In genomic region chrX:57906790-57907189, GRCh38 we compare ENCODE assay signal across 10 cellular contexts. TPM values are rescaled to one million over a fixed set of nuclear protein-coding genes. Genes with fewer than 3 reads are reported as not detected.
A peak's percentile ranks its signal among the peaks of the same experiment; 100 is the strongest.
DNase-seq lines count a peak whose midpoint lies in the region; ATAC-seq and TF ChIP-seq lines count a peak whose summit lies in the region.
"Had no signal": no experiment of that assay in that cellular context is flagged by ENCODE, and none has a peak within 500 bp of the region (broad histone marks: within the 10 kb centered on the region; RNA-seq: fewer than 3 reads in every experiment).

No MANE protein-coding gene starts in this region.

- no peaks in the 10 kb centered on the region for H3K9me3 ChIP-seq in right atrium auricular region

- intact Hi-C loops in cardiac septum (cut with DNase I), result no loop called here

- no peaks in the 10 kb centered on the region for H3K36me3 Mint-ChIP-seq in WTC11

- TF ChIP-seq CTCF in right atrium auricular region (IDR thresholded peaks at IDR 0.05), result no peak
- TF ChIP-seq CTCF in WTC11 (IDR thresholded peaks at IDR 0.05), result no peak
- no peak for TF ChIP-seq CTCF in foreskin fibroblast (IDR thresholded peaks at IDR 0.05; ENCODE audit: low read depth, low read length)

- no peak for DNase-seq in right atrium auricular region (ENCODE audit: low spot score)
- DNase-seq in cardiac septum (ENCODE audit: low spot score), result no peak
- no peak for DNase-seq in WTC11 (ENCODE audit: low spot score)
- DNase-seq in foreskin fibroblast, result peak; percentile 35 to 68
- DNase-seq in RPMI8226, result no peak
- DNase-seq in NCI-H1694 treated with DMSO at 0.1 percent for 48 hours (lab: John Stamatoyannopoulos, UW), result no peak
- DNase-seq in DMS153 treated with DMSO at 0.1 percent for 48 hours (lab: John Stamatoyannopoulos, UW; ENCODE audit: unreplicated experiment), result no peak
- DNase-seq in ureter (ENCODE audit: low spot score), result no peak
- DNase-seq: NCI-H2171 treated with DMSO at 0.1 percent for 48 hours; stimulated activated CD4-positive, alpha-beta T cell treated with anti-CD3 and anti-CD28 coated beads, Interleukin-2, amount 100 ng/mL, for 48 hours had no signal

- H3K27me3 ChIP-seq in right atrium auricular region, result no peaks in the 10 kb centered on the region

- POLR2A ChIA-PET in WTC11 (lab: Charles Lee), result no interaction called here

- peak overlapping the region; percentile 45 to 62 for H3K27ac ChIP-seq in right atrium auricular region

- H3K4me3 ChIP-seq in right atrium auricular region (no peak overlapping the region), foreskin fibroblast (ENCODE audit: low read depth in 1 of 2, low read length in 2 of 2) (peak overlapping the region in 1 of 2 donors; percentile 8)

- no peaks in the 10 kb centered on the region for H3K36me3 ChIP-seq in right atrium auricular region

- H3K4me1 Mint-ChIP-seq in WTC11, result peaks cover 32% of the 10 kb centered on the region

- H3K27ac Mint-ChIP-seq in WTC11, result no peak overlapping the region

- CTCF ChIA-PET in WTC11 (lab: Charles Lee), result no interaction called here

- H3K9me3 Mint-ChIP-seq in WTC11, result no peaks in the 10 kb centered on the region

- ATAC-seq in WTC11, result no peak

- no peaks in the 10 kb centered on the region for H3K27me3 Mint-ChIP-seq in WTC11 (ENCODE audit: low read depth)

- H3K4me1 ChIP-seq in right atrium auricular region, result peaks cover 0 to 35% of the 10 kb centered on the region in 2 donors

- H3K4me3 Mint-ChIP-seq in WTC11, result peak overlapping the region; percentile 43

TF ChIP-seq in WTC11, 78 proteins besides CTCF, POLR2A, EP300 and RAD21:
- TF ChIP-seq, protein P1, sequence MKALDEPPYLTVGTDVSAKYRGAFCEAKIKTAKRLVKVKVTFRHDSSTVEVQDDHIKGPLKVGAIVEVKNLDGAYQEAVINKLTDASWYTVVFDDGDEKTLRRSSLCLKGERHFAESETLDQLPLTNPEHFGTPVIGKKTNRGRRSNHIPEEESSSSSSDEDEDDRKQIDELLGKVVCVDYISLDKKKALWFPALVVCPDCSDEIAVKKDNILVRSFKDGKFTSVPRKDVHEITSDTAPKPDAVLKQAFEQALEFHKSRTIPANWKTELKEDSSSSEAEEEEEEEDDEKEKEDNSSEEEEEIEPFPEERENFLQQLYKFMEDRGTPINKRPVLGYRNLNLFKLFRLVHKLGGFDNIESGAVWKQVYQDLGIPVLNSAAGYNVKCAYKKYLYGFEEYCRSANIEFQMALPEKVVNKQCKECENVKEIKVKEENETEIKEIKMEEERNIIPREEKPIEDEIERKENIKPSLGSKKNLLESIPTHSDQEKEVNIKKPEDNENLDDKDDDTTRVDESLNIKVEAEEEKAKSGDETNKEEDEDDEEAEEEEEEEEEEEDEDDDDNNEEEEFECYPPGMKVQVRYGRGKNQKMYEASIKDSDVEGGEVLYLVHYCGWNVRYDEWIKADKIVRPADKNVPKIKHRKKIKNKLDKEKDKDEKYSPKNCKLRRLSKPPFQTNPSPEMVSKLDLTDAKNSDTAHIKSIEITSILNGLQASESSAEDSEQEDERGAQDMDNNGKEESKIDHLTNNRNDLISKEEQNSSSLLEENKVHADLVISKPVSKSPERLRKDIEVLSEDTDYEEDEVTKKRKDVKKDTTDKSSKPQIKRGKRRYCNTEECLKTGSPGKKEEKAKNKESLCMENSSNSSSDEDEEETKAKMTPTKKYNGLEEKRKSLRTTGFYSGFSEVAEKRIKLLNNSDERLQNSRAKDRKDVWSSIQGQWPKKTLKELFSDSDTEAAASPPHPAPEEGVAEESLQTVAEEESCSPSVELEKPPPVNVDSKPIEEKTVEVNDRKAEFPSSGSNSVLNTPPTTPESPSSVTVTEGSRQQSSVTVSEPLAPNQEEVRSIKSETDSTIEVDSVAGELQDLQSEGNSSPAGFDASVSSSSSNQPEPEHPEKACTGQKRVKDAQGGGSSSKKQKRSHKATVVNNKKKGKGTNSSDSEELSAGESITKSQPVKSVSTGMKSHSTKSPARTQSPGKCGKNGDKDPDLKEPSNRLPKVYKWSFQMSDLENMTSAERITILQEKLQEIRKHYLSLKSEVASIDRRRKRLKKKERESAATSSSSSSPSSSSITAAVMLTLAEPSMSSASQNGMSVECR (CRISPR knock-in tag; IDR thresholded peaks at IDR 0.05; ENCODE audit: borderline replicate concordance), result no peak
- TF ChIP-seq, protein P2, sequence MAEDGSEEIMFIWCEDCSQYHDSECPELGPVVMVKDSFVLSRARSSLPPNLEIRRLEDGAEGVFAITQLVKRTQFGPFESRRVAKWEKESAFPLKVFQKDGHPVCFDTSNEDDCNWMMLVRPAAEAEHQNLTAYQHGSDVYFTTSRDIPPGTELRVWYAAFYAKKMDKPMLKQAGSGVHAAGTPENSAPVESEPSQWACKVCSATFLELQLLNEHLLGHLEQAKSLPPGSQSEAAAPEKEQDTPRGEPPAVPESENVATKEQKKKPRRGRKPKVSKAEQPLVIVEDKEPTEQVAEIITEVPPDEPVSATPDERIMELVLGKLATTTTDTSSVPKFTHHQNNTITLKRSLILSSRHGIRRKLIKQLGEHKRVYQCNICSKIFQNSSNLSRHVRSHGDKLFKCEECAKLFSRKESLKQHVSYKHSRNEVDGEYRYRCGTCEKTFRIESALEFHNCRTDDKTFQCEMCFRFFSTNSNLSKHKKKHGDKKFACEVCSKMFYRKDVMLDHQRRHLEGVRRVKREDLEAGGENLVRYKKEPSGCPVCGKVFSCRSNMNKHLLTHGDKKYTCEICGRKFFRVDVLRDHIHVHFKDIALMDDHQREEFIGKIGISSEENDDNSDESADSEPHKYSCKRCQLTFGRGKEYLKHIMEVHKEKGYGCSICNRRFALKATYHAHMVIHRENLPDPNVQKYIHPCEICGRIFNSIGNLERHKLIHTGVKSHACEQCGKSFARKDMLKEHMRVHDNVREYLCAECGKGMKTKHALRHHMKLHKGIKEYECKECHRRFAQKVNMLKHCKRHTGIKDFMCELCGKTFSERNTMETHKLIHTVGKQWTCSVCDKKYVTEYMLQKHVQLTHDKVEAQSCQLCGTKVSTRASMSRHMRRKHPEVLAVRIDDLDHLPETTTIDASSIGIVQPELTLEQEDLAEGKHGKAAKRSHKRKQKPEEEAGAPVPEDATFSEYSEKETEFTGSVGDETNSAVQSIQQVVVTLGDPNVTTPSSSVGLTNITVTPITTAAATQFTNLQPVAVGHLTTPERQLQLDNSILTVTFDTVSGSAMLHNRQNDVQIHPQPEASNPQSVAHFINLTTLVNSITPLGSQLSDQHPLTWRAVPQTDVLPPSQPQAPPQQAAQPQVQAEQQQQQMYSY (CRISPR knock-in tag; IDR thresholded peaks at IDR 0.05), result no peak
- TF ChIP-seq ZNF512 (CRISPR knock-in tag; IDR thresholded peaks at IDR 0.05; ENCODE audit: borderline replicate concordance) (no peak), HMGA2 (CRISPR knock-in tag; IDR thresholded peaks at IDR 0.05) (no peak), JAZF1 (CRISPR knock-in tag; IDR thresholded peaks at IDR 0.05) (no peak), NR1H2 (CRISPR knock-in tag; IDR thresholded peaks at IDR 0.05) (no peak), SMAD4 (CRISPR knock-in tag; IDR thresholded peaks at IDR 0.05) (no peak), FOXP1 (CRISPR knock-in tag; IDR thresholded peaks at IDR 0.05; ENCODE audit: borderline replicate concordance) (no peak), NR3C1 (CRISPR knock-in tag; conservative IDR thresholded peaks at IDR 0.05; ENCODE audit: low read depth) (no peak), NFATC4 (CRISPR knock-in tag; IDR thresholded peaks at IDR 0.05) (no peak)

RNA-seq across cellular contexts. Expression of gene ZXDA, which starts 3.5 kb away (rescaled TPM):
- 1 to 10 TPM; 5.1 to 5.3 TPM for total RNA-seq in right atrium auricular region
- 4.5 TPM for total RNA-seq in cardiac septum
- total RNA-seq in WTC11 (2021), result 3.2 to 3.6 TPM (median 3.3 TPM) in 3 replicates
- total RNA-seq in ureter, result 6.7 TPM

Comparison
In these comparisons a context has a peak if more than half of its experiments do, and no peak if none do; other contexts are left out.
1. DNase-seq: peak in foreskin fibroblast (2 of 2); none in right atrium auricular region (single experiment), cardiac septum (single experiment), WTC11 (single experiment), RPMI8226 (single experiment), NCI-H1694 treated with DMSO at 0.1 percent for 48 hours (single experiment), DMS153 treated with DMSO at 0.1 percent for 48 hours (single experiment) and ureter (single experiment).